1 cellular context compared by ENCODE assay signal in genomic region chr6:137845460-137845859, GRCh38.
TF ChIP-seq lines count a peak whose summit lies in the region.

No MANE protein-coding gene starts in this region.

TF ChIP-seq in IMR-90, 13 proteins besides CTCF, POLR2A, EP300 and RAD21:
- TF ChIP-seq CHD1 (IDR thresholded peaks at IDR 0.05; ENCODE audit: low read depth, low read length) = no peak
- no peak for TF ChIP-seq MAFK (IDR thresholded peaks at IDR 0.05; ENCODE audit: low read depth, low read length)
- TF ChIP-seq USF2 (IDR thresholded peaks at IDR 0.05; ENCODE audit: low read depth, low read length) = no peak
- TF ChIP-seq RFX5 (IDR thresholded peaks at IDR 0.05; ENCODE audit: low read depth, low read length) = no peak
- no peak for TF ChIP-seq RCOR1 (IDR thresholded peaks at IDR 0.05; ENCODE audit: insufficient replicate concordance, low read length)
- no peak for TF ChIP-seq ELK1 (IDR thresholded peaks at IDR 0.05; ENCODE audit: borderline replicate concordance, low read depth, low read length)
